In genomic region chr20:59631751-59632380, GRCh38 we compare ENCODE assay signal across 16 cellular contexts. TPM values are rescaled to one million over a fixed set of nuclear protein-coding genes. Genes with fewer than 3 reads are reported as not detected.
DNase-seq lines count a peak whose midpoint lies in the region; ATAC-seq and TF ChIP-seq lines count a peak whose summit lies in the region.
"Had no signal": no experiment of that assay in that cellular context is flagged by ENCODE, and none has a peak within 500 bp of the region (broad histone marks: within the 10 kb centered on the region; RNA-seq: fewer than 3 reads in every experiment).

No MANE protein-coding gene starts in this region.

- 87 to 93% (median 90%) methylated on average over 10 to 11 of the region's 11 CpGs for WGBS in spleen, 5 donors

- H3K4me3 Mint-ChIP-seq in endothelial cell (ENCODE audit: unreplicated experiment), result no peak overlapping the region

- 0 out of 2 replicates have a peak overlapping the region, but pooled peaks have one; percentile 38 for H3K9ac ChIP-seq in BLaER1

- H3K4me3 ChIP-seq in BLaER1 (no peak overlapping the region), spleen (no peak overlapping the region)
- H3K4me3 ChIP-seq: K562 had no signal

- H3K9me3 ChIP-seq in BLaER1 (no peaks in the 10 kb centered on the region), spleen (no peaks in the 10 kb centered on the region)

- peak overlapping the region; percentile 39 for H3K4me2 ChIP-seq in BLaER1

- peaks cover 5% of the 10 kb centered on the region for H3K36me3 Mint-ChIP-seq in endothelial cell (ENCODE audit: low read depth, unreplicated experiment)

- H3K4me1 ChIP-seq in BLaER1 (peaks cover 82% of the 10 kb centered on the region), spleen (no peaks in the 10 kb centered on the region)

- H3K9me3 Mint-ChIP-seq in endothelial cell (ENCODE audit: unreplicated experiment), result no peaks in the 10 kb centered on the region

- H3K4me1 Mint-ChIP-seq in endothelial cell (ENCODE audit: unreplicated experiment), result no peaks in the 10 kb centered on the region

- intact Hi-C loops in spleen (cut with DNase I; ENCODE audit: low total_unique reads), result no loop called here

- DNase-seq in left lobe of liver (ENCODE audit: low spot score), result peak; percentile 31
- peak; percentile 47 for DNase-seq in spleen
- no peak for DNase-seq in NCI-H82 treated with DMSO at 0.1 percent for 48 hours (lab: John Stamatoyannopoulos, UW; ENCODE audit: unreplicated experiment)
- DNase-seq in endothelial cell (ENCODE audit: low spot score), result no peak
- DNase-seq in stimulated activated CD4-positive, alpha-beta T cell treated with anti-CD3 and anti-CD28 coated beads, Interleukin-4, amount 100 ng/mL, for 24 hours, result no peak
- DNase-seq: DMS79 treated with DMSO at 0.1 percent for 48 hours, NCI-H1092 treated with DMSO at 0.1 percent for 48 hours, NCI-H146, NCI-H2081, NCI-H446 treated with DMSO at 0.1 percent for 48 hours, OCI-M1, SIG-M5 had no signal

- H3K27me3 ChIP-seq in BLaER1 (no peaks in the 10 kb centered on the region), spleen (replicated peaks in 1 of 7) (peaks cover 0 to 37% (median 0%) of the 10 kb centered on the region in 7 donors)

- no peak for TF ChIP-seq POLR2A in spleen (IDR thresholded peaks at IDR 0.05)

- peaks cover 100% of the 10 kb centered on the region for H4K20me1 ChIP-seq in BLaER1

- H3K27ac ChIP-seq in BLaER1, result no peak overlapping the region
- peak overlapping the region; percentile 86 for H3K27ac ChIP-seq in angular gyrus (ENCODE audit: low read depth, low read length)
- no peak overlapping the region for H3K27ac ChIP-seq in spleen
- H3K27ac ChIP-seq: C4-2B had no signal

- H3K36me3 ChIP-seq in BLaER1 (peaks cover 98% of the 10 kb centered on the region), spleen (no peaks in the 10 kb centered on the region)

- ATAC-seq in left lobe of liver, result no peak
- ATAC-seq: K562 had no signal

- H3K27ac Mint-ChIP-seq in endothelial cell (ENCODE audit: unreplicated experiment), result no peak overlapping the region

- TF ChIP-seq CTCF in spleen (IDR thresholded peaks at IDR 0.05 in 8 of 11, conservative IDR thresholded peaks at IDR 0.05 in 3 of 11), result no peak
- TF ChIP-seq CTCF in endothelial cell (IDR thresholded peaks at IDR 0.05; ENCODE audit: unreplicated experiment), result no peak

- H3K27me3 Mint-ChIP-seq in endothelial cell (ENCODE audit: unreplicated experiment), result peaks cover 3% of the 10 kb centered on the region

RNA-seq across cellular contexts. Expression of gene PHACTR3, which starts 27.5 kb away (rescaled TPM):
- total RNA-seq in left lobe of liver (0.25 TPM), spleen (10 to 100 TPM in 4 of 7 donors, 1 to 10 TPM in 3; 7.3 to 15.0 (median 10.1) TPM), endothelial cell (ENCODE audit: unreplicated experiment) (8.7 TPM)
- 1 to 10 TPM; 1.4 to 2.6 (median 1.4) TPM for polyA plus RNA-seq in spleen
- total RNA-seq: K562 had no signal
- polyA plus RNA-seq: K562 had no signal

Comparison
In these comparisons a context has a peak if more than half of its experiments do, and no peak if none do; other contexts are left out.
1. DNase-seq: peak in left lobe of liver (single experiment) and spleen (single experiment); none in NCI-H82 treated with DMSO at 0.1 percent for 48 hours (single experiment), endothelial cell (single experiment) and stimulated activated CD4-positive, alpha-beta T cell treated with anti-CD3 and anti-CD28 coated beads, Interleukin-4, amount 100 ng/mL, for 24 hours (single experiment).